ENCODE assay signal across 10 cellular contexts in the genomic region with DNA sequence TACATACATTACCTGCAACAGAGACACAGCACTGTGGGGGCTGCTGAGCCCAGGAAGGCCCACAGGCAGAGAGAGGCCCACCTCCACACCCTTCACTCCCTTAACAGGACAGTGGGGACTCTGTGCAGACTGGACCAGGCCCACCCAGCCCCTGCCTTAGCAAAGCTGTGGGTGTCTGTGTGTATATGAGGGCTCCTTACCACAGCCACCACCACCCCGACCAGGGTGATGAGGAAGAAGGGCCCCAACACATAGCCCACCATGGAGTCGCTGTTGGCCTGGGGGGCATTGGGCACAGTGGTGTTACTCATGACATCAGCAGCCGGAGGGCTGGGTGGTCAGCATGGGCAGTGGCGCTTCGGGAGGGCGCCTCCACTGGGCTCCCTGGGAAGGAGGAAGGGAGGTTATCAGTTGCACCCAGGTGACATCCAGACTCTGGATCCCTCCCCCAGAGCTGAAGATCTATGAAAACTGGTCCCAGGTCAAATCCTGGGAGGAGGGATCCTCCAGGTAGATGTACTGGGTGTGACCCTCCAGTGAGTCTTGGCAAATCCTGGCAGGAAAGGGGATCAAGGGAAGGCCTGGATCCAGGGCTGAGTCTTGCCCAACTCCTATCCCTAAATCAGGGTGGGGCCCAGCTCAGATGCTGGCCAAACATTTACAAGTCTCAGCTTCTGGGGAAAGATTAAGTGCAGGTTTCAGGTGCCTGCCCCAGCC. TPM values are rescaled to one million over a fixed set of nuclear protein-coding genes. Genes with fewer than 3 reads are reported as not detected.
DNase-seq lines count a peak whose midpoint lies in the region; ATAC-seq, FAIRE-seq and TF ChIP-seq lines count a peak whose summit lies in the region.
"Had no signal": no experiment of that assay in that cellular context is flagged by ENCODE, and none has a peak within 500 bp of the region (broad histone marks: within the 10 kb centered on the region; RNA-seq: fewer than 3 reads in every experiment).

No MANE protein-coding gene starts in this region.

- H3K9me3 ChIP-seq in A673 (ENCODE audit: low read depth, low read length, poor library complexity, severe bottlenecking) = no peaks in the 10 kb centered on the region
- H3K9me3 ChIP-seq in HAP-1 = no peaks in the 10 kb centered on the region
- no peaks in the 10 kb centered on the region; the same call in 1 of the 2 replicates for H3K9me3 ChIP-seq in K562 (replicated peaks; ENCODE audit: control insufficient read depth, insufficient read depth, low read depth, low read length)
- H3K9me3 ChIP-seq in mesodermal cell (ENCODE audit: control insufficient read depth, low read length) = no peaks in the 10 kb centered on the region

- FAIRE-seq in K562 (lab: Jason Lieb, UNC) = peak; percentile 58
- FAIRE-seq: GM18507 had no signal

- H3K27ac ChIP-seq in A673 (ENCODE audit: low read depth, low read length, poor library complexity, severe bottlenecking) (no peak overlapping the region), K562 (ENCODE audit: extremely low read depth, low read depth, low read length) (peak overlapping the region; percentile 86), mesodermal cell (ENCODE audit: low read depth, low read length, severe bottlenecking) (peak overlapping the region; percentile 64)

- peaks cover 40% of the 10 kb centered on the region for H3K79me2 ChIP-seq in K562 (ENCODE audit: control insufficient read depth, insufficient read depth, low read length)

- TF ChIP-seq CTCF in A673 (conservative IDR thresholded peaks at IDR 0.05; ENCODE audit: low read depth, low read length) (no peak), K562 (IDR thresholded peaks at IDR 0.05 in 2 of 3, conservative IDR thresholded peaks at IDR 0.05 in 1 of 3; ENCODE audit: insufficient read depth in 2 of 3, low read depth in 1 of 3, low read length in 3 of 3) (peak; percentile 22 to 48 (median 47); a peak in 3 of 6 replicates)

- H3K27me3 ChIP-seq in A673 (replicated peaks; ENCODE audit: insufficient read depth, low read depth, low read length, poor library complexity) (no peaks in the 10 kb centered on the region), HAP-1 (ENCODE audit: low read depth) (no peaks in the 10 kb centered on the region), K562 (ENCODE audit: control insufficient read depth in 2 of 2, insufficient read depth in 2 of 2, low read length in 2 of 2) (no peaks in the 10 kb centered on the region; a peak in 1 of 5 replicates)

- peak overlapping the region; percentile 83 to 93 for H3K9ac ChIP-seq in K562 (ENCODE audit: insufficient read depth in 1 of 2, low read depth in 2 of 2, low read length in 2 of 2)

- H2AFZ ChIP-seq in K562 (ENCODE audit: low read depth, low read length) = no peak overlapping the region

- WGBS in K562 (ENCODE audit: insufficient coverage, low coverage, missing lambda C conversion rate) = 19% methylated on average over 6 of the region's 6 CpGs
- 83 to 95% methylated on average over 5 of the region's 6 CpGs for WGBS in mesodermal cell (ENCODE audit: insufficient coverage in 2 of 2), 2 experiments

- H4K20me1 ChIP-seq in K562 (replicated peaks; ENCODE audit: control insufficient read depth, insufficient read depth, low read length) = peaks cover 27% of the 10 kb centered on the region; the same call in 1 of the 2 replicates

- peak; percentile 3; the same call in 2 of the 3 replicates for ATAC-seq in K562
- ATAC-seq in GM19023 (IDR thresholded peaks at IDR 0.05; ENCODE audit: unreplicated experiment) = no peak
- ATAC-seq in HG02610 (IDR thresholded peaks at IDR 0.05; ENCODE audit: unreplicated experiment) = no peak

- H3K36me3 ChIP-seq in A673 (ENCODE audit: insufficient read depth, low read length, poor library complexity, severe bottlenecking) (peaks cover 6% of the 10 kb centered on the region), HAP-1 (replicated peaks) (peaks cover 26% of the 10 kb centered on the region), K562 (ENCODE audit: control insufficient read depth, insufficient read depth, low read length) (peaks cover 44% of the 10 kb centered on the region), mesodermal cell (ENCODE audit: control insufficient read depth, insufficient read depth, low read length) (peaks cover 27% of the 10 kb centered on the region)

- TF ChIP-seq RAD21 in K562 (CRISPR knock-in tag; conservative IDR thresholded peaks at IDR 0.05 in 1 of 2, IDR thresholded peaks at IDR 0.05 in 1 of 2) = no peak; a peak in 1 of 4 replicates

- peaks cover 5% of the 10 kb centered on the region for H3K9me1 ChIP-seq in K562 (ENCODE audit: control insufficient read depth, insufficient read depth, low read length)

- in situ Hi-C loops in HAP-1 (cut with MboI; ENCODE audit: low sequenced_read_pairs) (loop anchor here (5.0 to 10.0 kb wide), 2 partner anchors 170 to 357 kb away; no protein-coding TSS in a partner anchor), K562 (cut with MboI) (loop anchor here (5.0 kb wide), 2 partner anchors 165 to 360 kb away; no protein-coding TSS in a partner anchor)

- TF ChIP-seq EP300 in K562 (IDR thresholded peaks at IDR 0.05; ENCODE audit: low read length) = peak; percentile 25; the same call in 1 of the 2 replicates

- CTCF ChIA-PET in A673 (lab: Charles Lee) = interaction anchor here (0.6 to 0.9 kb wide), 2 partner anchors 52 to 173 kb away, joined by 3 to 5 read pairs; no protein-coding TSS in a partner anchor
- CTCF ChIA-PET in K562 (lab: Yijun Ruan, JAX; ENCODE audit: low intra/inter-chr PET ratio) = interaction anchor here (1.2 to 3.0 kb wide), 2 partner anchors 52 to 167 kb away, joined by 3 to 27 read pairs; no protein-coding TSS in a partner anchor

- H3K4me1 ChIP-seq in A673 (ENCODE audit: insufficient read depth, low read length, poor library complexity, severe bottlenecking) (peaks cover 20% of the 10 kb centered on the region), HAP-1 (peaks cover 19% of the 10 kb centered on the region), K562 (replicated peaks in 1 of 2; ENCODE audit: control insufficient read depth in 2 of 2, insufficient read depth in 2 of 2, low read length in 2 of 2) (peaks cover 49 to 63% of the 10 kb centered on the region in 2 experiments), mesodermal cell (ENCODE audit: control insufficient read depth, insufficient read depth, low read length, poor library complexity, severe bottlenecking) (peaks cover 32% of the 10 kb centered on the region)

- no peak for DNase-seq in A673 (ENCODE audit: low spot score)
- DNase-seq in HAP-1 (ENCODE audit: low spot score in 2 of 2) = peak in 1 of 2 experiments; percentile 27
- DNase-seq in K562 (ENCODE audit: extremely low read depth in 1 of 4, low spot score in 3 of 4) = peak; percentile 45 to 75 (median 54)
- no peak for DNase-seq in nucleus accumbens (lab: John Stamatoyannopoulos, UW)
- no peak for DNase-seq in HK-2 (ENCODE audit: unreplicated experiment)
- DNase-seq: SHP77 had no signal

- H3K4me3 ChIP-seq in A673 (ENCODE audit: low read depth, low read length, poor library complexity, severe bottlenecking) = peak overlapping the region; percentile 81
- peak overlapping the region; percentile 72 for H3K4me3 ChIP-seq in HAP-1
- H3K4me3 ChIP-seq in K562 = peak overlapping the region; percentile 76
- peak overlapping the region; percentile 70 for H3K4me3 ChIP-seq in mesodermal cell (ENCODE audit: extremely low read depth, insufficient read depth, low read length, poor library complexity, severe bottlenecking)

- peak overlapping the region; percentile 100 for H3K4me2 ChIP-seq in K562 (ENCODE audit: insufficient read depth, low read length)

- TF ChIP-seq POLR2A in K562 (conservative IDR thresholded peaks at IDR 0.05) = no peak

- BruUV-seq in A673 (replicated peaks; lab: Mats Ljungman, UMichigan) (no TSS peak), K562 (replicated peaks; lab: Mats Ljungman, UMichigan) (no TSS peak)

- POLR2A ChIA-PET in A673 (lab: Charles Lee; ENCODE audit: low non-redundant PET) (interaction anchor here (0.5 kb wide), 1 partner anchor 174 kb away, joined by 6 read pairs; no protein-coding TSS in a partner anchor), K562 (lab: Yijun Ruan, JAX) (interaction anchor here (0.5 to 4.9 kb wide), 28 partner anchors 11 to 1485 kb away, joined by 3 to 67 read pairs (median 4); partner anchors contain the start of genes HMGA1 and RPS10)

- intact Hi-C loops in A673 (cut with micrococcal nuclease; ENCODE audit: unreplicated experiment) = loop anchor here (5.0 kb wide), 1 partner anchor 360 kb away; no protein-coding TSS in a partner anchor
- intact Hi-C loops in K562 (cut with micrococcal nuclease) = loop anchor here (2.0 kb wide), 3 partner anchors 71 to 145 kb away; partner anchors contain the start of gene NUDT3

RNA-seq across cellular contexts. Expression of gene SMIM29, which starts 1.2 kb away (rescaled TPM):
- 19.1 and 24.0 TPM in 2 replicates for total RNA-seq in A673 (2021)
- total RNA-seq in K562 (2011; cell fraction: chromatin; rRNA removed; ENCODE audit: low replicate concordance) = 9.6 and 43.3 TPM in 2 replicates
- total RNA-seq in K562 (2011; cell fraction: nucleolus; rRNA removed) = 62.9 and 65.8 TPM in 2 replicates
- total RNA-seq in K562 (2011; cell fraction: nucleoplasm; rRNA removed) = 33.6 and 43.7 TPM in 2 replicates
- total RNA-seq in K562 (2014; rRNA removed) = 31.8 and 42.1 TPM in 2 replicates
- 4.6 and 6.5 TPM in 2 replicates for total RNA-seq in K562 (2014; rRNA removed; fragmentation: Illumina TruSeq; extraction: Trizol)
- 18.2 and 21.9 TPM in 2 replicates for total RNA-seq in K562 (2015; rRNA removed; fragmentation: Illumina TruSeq; extraction: Trizol)
- 30.1 and 35.5 TPM in 2 replicates for total RNA-seq in K562 (2021)
- polyA plus RNA-seq in K562 (2011; rRNA removed) = 29.1 and 74.4 TPM in 2 replicates
- 106 and 151 TPM in 2 replicates for polyA plus RNA-seq in K562 (2011; cell fraction: cytosol; rRNA removed)
- 87.3 and 88.9 TPM in 2 replicates for polyA plus RNA-seq in K562 (2011; cell fraction: nucleus; rRNA removed)
- 43.9 and 73.7 TPM in 2 replicates for polyA plus RNA-seq in K562 (2012)
- 20.9 and 39.0 TPM in 2 replicates for polyA plus RNA-seq in K562 (2014; fragmentation: Illumina TruSeq; extraction: Trizol)
- 10 to 100 TPM; 13.1 to 13.7 TPM for polyA plus RNA-seq in K562 (2014; fragmentation: Nextera tagmentation; extraction: Ambion mirVana)
- polyA plus RNA-seq in K562 (2014; rRNA removed) = 34.9 and 36.7 TPM in 2 replicates
- polyA minus RNA-seq in K562 (2011; rRNA and poly(A)+ RNA removed) = 10.5 and 14.6 TPM in 2 replicates
- 18.3 and 35.8 TPM in 2 replicates for polyA minus RNA-seq in K562 (2011; cell fraction: cytosol; rRNA and poly(A)+ RNA removed)
- 43.4 and 63.9 TPM in 2 replicates for polyA minus RNA-seq in K562 (2011; cell fraction: nucleus; rRNA and poly(A)+ RNA removed)
- 23.0 TPM for polyA plus RNA-seq in mesodermal cell (2013, experiment 1 of 2)
- 21.6 TPM for polyA plus RNA-seq in mesodermal cell (2013, experiment 2 of 2)

RNA-seq across cellular contexts. Expression of gene HMGA1, which starts 11.0 kb away (rescaled TPM):
- total RNA-seq in A673 (2021) (248 and 290 TPM in 2 replicates), K562 (2014; rRNA removed) (1,004 and 1,256 TPM in 2 replicates), K562 (2014; rRNA removed; fragmentation: Illumina TruSeq; extraction: Trizol) (270 and 326 TPM in 2 replicates), K562 (2015; rRNA removed; fragmentation: Illumina TruSeq; extraction: Trizol) (594 and 609 TPM in 2 replicates), K562 (2021) (1,947 and 1,950 TPM in 2 replicates)
- total RNA-seq in K562 (2011; cell fraction: chromatin; rRNA removed; ENCODE audit: low replicate concordance) = 30.6 and 67.6 TPM in 2 replicates
- total RNA-seq in K562 (2011; cell fraction: nucleolus; rRNA removed) = 97.4 and 98.8 TPM in 2 replicates
- total RNA-seq in K562 (2011; cell fraction: nucleoplasm; rRNA removed) = 112 and 202 TPM in 2 replicates
- polyA plus RNA-seq in K562 (2011; rRNA removed) (205 and 451 TPM in 2 replicates), K562 (2014; fragmentation: Illumina TruSeq; extraction: Trizol) (1,608 and 1,897 TPM in 2 replicates), K562 (2014; fragmentation: Nextera tagmentation; extraction: Ambion mirVana) (10 to 100 TPM; 27.8 to 58.8 TPM), K562 (2014; rRNA removed) (1,026 and 1,125 TPM in 2 replicates)
- 348 and 767 TPM in 2 replicates for polyA plus RNA-seq in K562 (2011; cell fraction: cytosol; rRNA removed)
- polyA plus RNA-seq in K562 (2011; cell fraction: nucleus; rRNA removed) = 229 and 367 TPM in 2 replicates
- 830 and 1,263 TPM in 2 replicates for polyA plus RNA-seq in K562 (2012)
- 66.3 and 71.3 TPM in 2 replicates for polyA minus RNA-seq in K562 (2011; rRNA and poly(A)+ RNA removed)
- 364 and 449 TPM in 2 replicates for polyA minus RNA-seq in K562 (2011; cell fraction: cytosol; rRNA and poly(A)+ RNA removed)
- 49.0 and 60.6 TPM in 2 replicates for polyA minus RNA-seq in K562 (2011; cell fraction: nucleus; rRNA and poly(A)+ RNA removed)
- polyA plus RNA-seq in mesodermal cell (2013, experiment 1 of 2) = 1,202 TPM
- 1,112 TPM for polyA plus RNA-seq in mesodermal cell (2013, experiment 2 of 2)

Comparison
In these comparisons a context has a peak if more than half of its experiments do, and no peak if none do; other contexts are left out.
1. DNase-seq: peak in K562 (4 of 4); none in A673 (single experiment), nucleus accumbens (0 of 56) and HK-2 (single experiment).
2. Peak in every context shown above with its lines, with median percentiles within 50 percentile points of each other: H3K4me3 ChIP-seq.